Comparison of ENCODE assay signal across 20 cellular contexts in genomic region chr14:95476747-95477146, GRCh38. TPM values are rescaled to one million over a fixed set of nuclear protein-coding genes. Genes with fewer than 3 reads are reported as not detected.
DNase-seq lines count a peak whose midpoint lies in the region; ATAC-seq, FAIRE-seq and TF ChIP-seq lines count a peak whose summit lies in the region.
"Had no signal": no experiment of that assay in that cellular context is flagged by ENCODE, and none has a peak within 500 bp of the region (broad histone marks: within the 10 kb centered on the region; RNA-seq: fewer than 3 reads in every experiment).

No MANE protein-coding gene starts in this region.

- no peaks in the 10 kb centered on the region for H3K9me3 Mint-ChIP-seq in osteocyte (ENCODE audit: unreplicated experiment)

- no TSS peak for BruUV-seq in HepG2 (replicated peaks; lab: Mats Ljungman, UMichigan)

- peak overlapping the region; percentile 98; the same call in 1 of the 2 replicates for H3K27ac ChIP-seq in BLaER1
- H3K27ac ChIP-seq in HEK293 (ENCODE audit: extremely low read depth, low read depth, low read length), result no peak overlapping the region
- H3K27ac ChIP-seq in HepG2 (ENCODE audit: extremely low read length, insufficient read depth, low read length), result no peak overlapping the region
- no peak overlapping the region for H3K27ac ChIP-seq in spleen
- H3K27ac ChIP-seq: GM23248, HL-60 had no signal

- no peak for TF ChIP-seq RAD21 in HepG2 (CRISPR knock-in tag; IDR thresholded peaks at IDR 0.05)

- peaks cover 34% of the 10 kb centered on the region for H3K36me3 Mint-ChIP-seq in osteocyte (ENCODE audit: unreplicated experiment)

- H3K9me3 ChIP-seq in BLaER1 (no peaks in the 10 kb centered on the region), HEK293 (ENCODE audit: control insufficient read depth, insufficient read depth, low read depth, low read length) (no peaks in the 10 kb centered on the region), adipocyte (ENCODE audit: control insufficient read depth, low read length) (no peaks in the 10 kb centered on the region), HepG2 (ENCODE audit: low read length) (no peaks in the 10 kb centered on the region), spleen (no peaks in the 10 kb centered on the region)
- H3K9me3 ChIP-seq: Caco-2, HAP-1 had no signal

- ATAC-seq in HepG2, result no peak

- H3K4me3 ChIP-seq in BLaER1 (no peak overlapping the region), HEK293 (ENCODE audit: low read depth, low read length) (no peak overlapping the region), adipocyte (ENCODE audit: low read length) (no peak overlapping the region), HepG2 (replicated peaks in 1 of 3; ENCODE audit: insufficient read depth in 1 of 3, low read depth in 2 of 3, low read length in 3 of 3) (no peak overlapping the region), spleen (no peak overlapping the region)
- H3K4me3 ChIP-seq: GM23248, HAP-1 had no signal

- DNase-seq in adipocyte (ENCODE audit: low read depth) (no peak), osteocyte (ENCODE audit: extremely low spot score, unreplicated experiment) (no peak), HepG2 (ENCODE audit: low spot score) (no peak), NCI-H187 treated with DMSO at 0.1 percent for 48 hours (lab: John Stamatoyannopoulos, UW) (no peak), hypothalamus (lab: John Stamatoyannopoulos, UW) (no peak), spleen (no peak)
- DNase-seq: 8988T; C1 segment of cervical spinal cord; Caco-2; CD4-positive, CD25-positive, alpha-beta regulatory T cell; GM23248; IMR-90 had no signal

- H3K4me3 Mint-ChIP-seq in osteocyte (ENCODE audit: unreplicated experiment), result no peak overlapping the region
- H3K4me3 Mint-ChIP-seq: CD4-positive, CD25-positive, alpha-beta regulatory T cell had no signal

- CTCF ChIA-PET in HEK293 (lab: Yijun Ruan, JAX), result interaction anchor here (0.9 kb wide), 1 partner anchor 46 kb away, joined by 4 read pairs; no protein-coding TSS in a partner anchor
- CTCF ChIA-PET in HepG2 (lab: Yijun Ruan, JAX; ENCODE audit: low intra/inter-chr PET ratio, low total read pairs), result no interaction called here

- no peak overlapping the region for H3K9ac ChIP-seq in BLaER1
- peak overlapping the region; percentile 81 for H3K9ac ChIP-seq in adipocyte (ENCODE audit: low read length)
- H3K9ac ChIP-seq in HepG2 (ENCODE audit: insufficient read depth, low read depth, low read length), result no peak overlapping the region
- H3K9ac ChIP-seq: GM23248 had no signal

- POLR2A ChIA-PET in HEK293 (lab: Yijun Ruan, JAX), result no interaction called here
- POLR2A ChIA-PET in HepG2 (lab: Yijun Ruan, JAX), result no interaction called here

- no peak for TF ChIP-seq CTCF in HEK293 (tag by site-specific recombination; IDR thresholded peaks at IDR 0.05)
- no peak for TF ChIP-seq CTCF in osteocyte (IDR thresholded peaks at IDR 0.05)
- TF ChIP-seq CTCF in HepG2 (CRISPR knock-in tag; IDR thresholded peaks at IDR 0.05), result no peak
- no peak for TF ChIP-seq CTCF in spleen (IDR thresholded peaks at IDR 0.05 in 8 of 11, conservative IDR thresholded peaks at IDR 0.05 in 3 of 11)

- peak overlapping the region; percentile 97 for H3K4me2 ChIP-seq in BLaER1
- H3K4me2 ChIP-seq in HepG2 (ENCODE audit: low read depth, low read length), result no peak overlapping the region

- H4K20me1 ChIP-seq in BLaER1 (peaks cover 87% of the 10 kb centered on the region), HepG2 (ENCODE audit: insufficient read depth, low read length) (no peaks in the 10 kb centered on the region; the same call in 1 of the 2 replicates)

- H3K4me1 Mint-ChIP-seq in osteocyte (ENCODE audit: unreplicated experiment), result peaks cover 64% of the 10 kb centered on the region

- H3K27me3 Mint-ChIP-seq in osteocyte (ENCODE audit: unreplicated experiment), result no peaks in the 10 kb centered on the region
- H3K27me3 Mint-ChIP-seq: CD4-positive, CD25-positive, alpha-beta regulatory T cell had no signal

- peak overlapping the region; percentile 91 for H3K27ac Mint-ChIP-seq in osteocyte (ENCODE audit: unreplicated experiment)

- no peak overlapping the region for H2AFZ ChIP-seq in HepG2 (ENCODE audit: low read length)
- H2AFZ ChIP-seq: GM23248 had no signal

- H3K79me2 ChIP-seq in HepG2 (ENCODE audit: insufficient read depth, low read length), result no peaks in the 10 kb centered on the region

- TF ChIP-seq POLR2A in HepG2 (IDR thresholded peaks at IDR 0.05; ENCODE audit: insufficient read depth in 1 of 2, low read depth in 2 of 2, low read length in 2 of 2), result no peak
- TF ChIP-seq POLR2A in spleen (IDR thresholded peaks at IDR 0.05), result no peak

- H3K27me3 ChIP-seq in BLaER1, result no peaks in the 10 kb centered on the region
- no peaks in the 10 kb centered on the region for H3K27me3 ChIP-seq in adipocyte (replicated peaks; ENCODE audit: control insufficient read depth, insufficient read depth, low read length)
- no peaks in the 10 kb centered on the region for H3K27me3 ChIP-seq in HepG2 (ENCODE audit: control insufficient read depth in 1 of 2, insufficient read depth in 2 of 2, low read length in 2 of 2)
- H3K27me3 ChIP-seq in spleen (replicated peaks in 1 of 7), result no peaks in the 10 kb centered on the region

- peaks cover 94% of the 10 kb centered on the region for H3K4me1 ChIP-seq in BLaER1
- no peaks in the 10 kb centered on the region for H3K4me1 ChIP-seq in HEK293 (ENCODE audit: control insufficient read depth, insufficient read depth, low read length)
- H3K4me1 ChIP-seq in adipocyte (ENCODE audit: control insufficient read depth, insufficient read depth, low read length), result peaks cover 66% of the 10 kb centered on the region
- H3K4me1 ChIP-seq in HepG2 (ENCODE audit: insufficient read depth, low read length), result no peaks in the 10 kb centered on the region
- peaks cover 8 to 62% (median 29%) of the 10 kb centered on the region in 6 donors for H3K4me1 ChIP-seq in spleen
- H3K4me1 ChIP-seq: HAP-1 had no signal

- intact Hi-C loops in HepG2 (cut with micrococcal nuclease; ENCODE audit: unreplicated experiment) (no loop called here), spleen (cut with DNase I; ENCODE audit: low total_unique reads) (no loop called here)

- TF ChIP-seq EP300 in HepG2 (IDR thresholded peaks at IDR 0.05; ENCODE audit: low read depth in 2 of 2, low read length in 2 of 2) (no peak), HepG2 (CRISPR knock-in tag; IDR thresholded peaks at IDR 0.05; ENCODE audit: borderline replicate concordance) (no peak)

- no peak for FAIRE-seq in HepG2 (lab: Jason Lieb, UNC)
- FAIRE-seq: D721Med, G401.6, GM12892, GM18507 had no signal

- in situ Hi-C loops in HepG2 (cut with HindIII; ENCODE audit: extremely low pct_ligation_motif_present, low pct_unique_long_range_greater_than_20kb), result no loop called here

- H3K36me3 ChIP-seq in BLaER1, result peaks cover 94% of the 10 kb centered on the region
- peaks cover 0 to 8% of the 10 kb centered on the region in 2 experiments; a peak in 1 of 3 replicates for H3K36me3 ChIP-seq in HEK293 (ENCODE audit: control insufficient read depth in 2 of 2, insufficient read depth in 1 of 2, low read length in 2 of 2)
- peaks cover 34% of the 10 kb centered on the region for H3K36me3 ChIP-seq in adipocyte (ENCODE audit: control insufficient read depth, insufficient read depth, low read length, severe bottlenecking)
- peaks cover 6 to 34% of the 10 kb centered on the region in 2 experiments for H3K36me3 ChIP-seq in HepG2 (replicated peaks in 1 of 2; ENCODE audit: control insufficient read depth in 1 of 2, insufficient read depth in 2 of 2, low read length in 2 of 2)
- H3K36me3 ChIP-seq in spleen, result peaks cover 0 to 94% (median 24%) of the 10 kb centered on the region in 6 donors
- H3K36me3 ChIP-seq: HAP-1 had no signal

- 91% methylated on average over 1 of the region's 1 CpG for WGBS in HepG2 (ENCODE audit: low lambda C conversion rate)
- 90 to 100% (median 100%) methylated on average over 1 of the region's 1 CpG for WGBS in spleen, 5 donors

RNA-seq across cellular contexts. Expression of gene SYNE3, which starts 39.7 kb away (rescaled TPM):
- total RNA-seq in osteocyte (105 and 114 TPM in 2 replicates), HepG2 (2016; rRNA removed; fragmentation: Illumina TruSeq; extraction: Trizol) (7.8 and 9.0 TPM in 2 replicates), spleen (10 to 100 TPM; 26.8 to 34.5 (median 28.9) TPM)
- total RNA-seq in HepG2 (2016; cell fraction: cytosol; rRNA removed; fragmentation: Illumina TruSeq; extraction: Trizol; ENCODE audit: low read depth), result 2.1 and 2.5 TPM in 2 replicates
- total RNA-seq in HepG2 (2016; cell fraction: insoluble cytoplasmic fraction; rRNA removed; fragmentation: Illumina TruSeq; extraction: Trizol), result 6.6 and 8.6 TPM in 2 replicates
- 2.8 and 3.5 TPM in 2 replicates for total RNA-seq in HepG2 (2016; cell fraction: membrane; rRNA removed; fragmentation: Illumina TruSeq; extraction: Trizol)
- 14.8 and 16.4 TPM in 2 replicates for total RNA-seq in HepG2 (2016; cell fraction: nucleus; rRNA removed; fragmentation: Illumina TruSeq; extraction: Trizol)
- polyA plus RNA-seq in HepG2 (2011; rRNA removed) (8.0 and 9.3 TPM in 2 replicates), spleen (1 to 10 TPM; 1.4 to 5.2 (median 1.8) TPM)
- 3.1 and 3.2 TPM in 2 replicates for polyA plus RNA-seq in HepG2 (2011; cell fraction: cytosol; rRNA removed)
- 32.7 and 44.3 TPM in 2 replicates for polyA plus RNA-seq in HepG2 (2011; cell fraction: nucleus; rRNA removed)
- 3.7 and 4.9 TPM in 2 replicates for polyA plus RNA-seq in HepG2 (2012)
- polyA plus RNA-seq in HepG2 (2016; cell fraction: cytosol; fragmentation: Illumina TruSeq; extraction: Trizol; ENCODE audit: low read depth), result 0.24 and 0.25 TPM in 2 replicates
- polyA plus RNA-seq in HepG2 (2016; cell fraction: insoluble cytoplasmic fraction; fragmentation: Illumina TruSeq; extraction: Trizol; ENCODE audit: low read depth), result 2.0 and 2.7 TPM in 2 replicates
- 0.50 and 0.55 TPM in 2 replicates for polyA plus RNA-seq in HepG2 (2016; cell fraction: membrane; fragmentation: Illumina TruSeq; extraction: Trizol; ENCODE audit: low read depth)
- polyA plus RNA-seq in HepG2 (2016; cell fraction: nucleus; fragmentation: Illumina TruSeq; extraction: Trizol; ENCODE audit: insufficient read depth, low read depth), result 10.7 and 10.9 TPM in 2 replicates
- 0.72 and 21.2 TPM in 2 replicates for polyA minus RNA-seq in HepG2 (2011; rRNA and poly(A)+ RNA removed; ENCODE audit: low replicate concordance)
- polyA minus RNA-seq in HepG2 (2011; cell fraction: cytosol; rRNA and poly(A)+ RNA removed), result 6.8 and 8.6 TPM in 2 replicates
- 43.0 and 46.7 TPM in 2 replicates for polyA minus RNA-seq in HepG2 (2011; cell fraction: nucleus; rRNA and poly(A)+ RNA removed)

RNA-seq across cellular contexts. Expression of gene GLRX5, which starts 58.1 kb away (rescaled TPM):
- total RNA-seq in osteocyte (53.1 and 55.1 TPM in 2 replicates), HepG2 (2016; rRNA removed; fragmentation: Illumina TruSeq; extraction: Trizol) (115 and 122 TPM in 2 replicates), spleen (10 to 100 TPM; 18.2 to 48.4 (median 24.6) TPM)
- total RNA-seq in HepG2 (2016; cell fraction: cytosol; rRNA removed; fragmentation: Illumina TruSeq; extraction: Trizol; ENCODE audit: low read depth), result 141 and 162 TPM in 2 replicates
- total RNA-seq in HepG2 (2016; cell fraction: insoluble cytoplasmic fraction; rRNA removed; fragmentation: Illumina TruSeq; extraction: Trizol), result 99.8 and 128 TPM in 2 replicates
- total RNA-seq in HepG2 (2016; cell fraction: membrane; rRNA removed; fragmentation: Illumina TruSeq; extraction: Trizol), result 204 and 226 TPM in 2 replicates
- total RNA-seq in HepG2 (2016; cell fraction: nucleus; rRNA removed; fragmentation: Illumina TruSeq; extraction: Trizol), result 42.6 and 50.7 TPM in 2 replicates
- polyA plus RNA-seq in HepG2 (2011; rRNA removed) (115 and 146 TPM in 2 replicates), spleen (10 to 100 TPM; 24.4 to 37.3 (median 34.0) TPM)
- polyA plus RNA-seq in HepG2 (2011; cell fraction: cytosol; rRNA removed), result 68.6 and 128 TPM in 2 replicates
- polyA plus RNA-seq in HepG2 (2011; cell fraction: nucleus; rRNA removed), result 20.1 and 32.1 TPM in 2 replicates
- 136 and 145 TPM in 2 replicates for polyA plus RNA-seq in HepG2 (2012)
- 197 and 237 TPM in 2 replicates for polyA plus RNA-seq in HepG2 (2016; cell fraction: cytosol; fragmentation: Illumina TruSeq; extraction: Trizol; ENCODE audit: low read depth)
- polyA plus RNA-seq in HepG2 (2016; cell fraction: insoluble cytoplasmic fraction; fragmentation: Illumina TruSeq; extraction: Trizol; ENCODE audit: low read depth), result 161 and 168 TPM in 2 replicates
- polyA plus RNA-seq in HepG2 (2016; cell fraction: membrane; fragmentation: Illumina TruSeq; extraction: Trizol; ENCODE audit: low read depth), result 243 and 290 TPM in 2 replicates
- polyA plus RNA-seq in HepG2 (2016; cell fraction: nucleus; fragmentation: Illumina TruSeq; extraction: Trizol; ENCODE audit: insufficient read depth, low read depth), result 104 and 106 TPM in 2 replicates
- polyA minus RNA-seq in HepG2 (2011; rRNA and poly(A)+ RNA removed; ENCODE audit: low replicate concordance), result 17.9 and 35.5 TPM in 2 replicates
- 42.3 and 45.6 TPM in 2 replicates for polyA minus RNA-seq in HepG2 (2011; cell fraction: cytosol; rRNA and poly(A)+ RNA removed)
- polyA minus RNA-seq in HepG2 (2011; cell fraction: nucleus; rRNA and poly(A)+ RNA removed), result 15.8 and 23.1 TPM in 2 replicates
